In genomic region chr5:110842948-110843347, GRCh38 we compare ENCODE assay signal across 12 cellular contexts.
"Had no signal": no experiment of that assay in that cellular context is flagged by ENCODE, and none has a peak within 500 bp of the region (broad histone marks: within the 10 kb centered on the region; RNA-seq: fewer than 3 reads in every experiment).

No MANE protein-coding gene starts in this region.

- H3K9me3 Mint-ChIP-seq: HFFc6 had no signal

- H3K9me3 ChIP-seq: HAP-1 had no signal

- H3K36me3 ChIP-seq: HAP-1 had no signal

- H3K27ac Mint-ChIP-seq: HFFc6, IgD-negative memory B cell had no signal

- H3K36me3 Mint-ChIP-seq: IgD-negative memory B cell had no signal

- H3K4me3 ChIP-seq: GM23248, HAP-1 had no signal

- H3K27ac ChIP-seq: GM23248, HL-60, KMS-11 had no signal

- ATAC-seq: HCT116, HepG2 had no signal

- DNase-seq: GM23248, GOT3, H7, HFFc6, Karpas-422, KBM-7 had no signal

- H3K4me3 Mint-ChIP-seq: HFFc6, IgD-negative memory B cell had no signal

- H3K4me1 Mint-ChIP-seq: IgD-negative memory B cell had no signal
